In the genomic region with DNA sequence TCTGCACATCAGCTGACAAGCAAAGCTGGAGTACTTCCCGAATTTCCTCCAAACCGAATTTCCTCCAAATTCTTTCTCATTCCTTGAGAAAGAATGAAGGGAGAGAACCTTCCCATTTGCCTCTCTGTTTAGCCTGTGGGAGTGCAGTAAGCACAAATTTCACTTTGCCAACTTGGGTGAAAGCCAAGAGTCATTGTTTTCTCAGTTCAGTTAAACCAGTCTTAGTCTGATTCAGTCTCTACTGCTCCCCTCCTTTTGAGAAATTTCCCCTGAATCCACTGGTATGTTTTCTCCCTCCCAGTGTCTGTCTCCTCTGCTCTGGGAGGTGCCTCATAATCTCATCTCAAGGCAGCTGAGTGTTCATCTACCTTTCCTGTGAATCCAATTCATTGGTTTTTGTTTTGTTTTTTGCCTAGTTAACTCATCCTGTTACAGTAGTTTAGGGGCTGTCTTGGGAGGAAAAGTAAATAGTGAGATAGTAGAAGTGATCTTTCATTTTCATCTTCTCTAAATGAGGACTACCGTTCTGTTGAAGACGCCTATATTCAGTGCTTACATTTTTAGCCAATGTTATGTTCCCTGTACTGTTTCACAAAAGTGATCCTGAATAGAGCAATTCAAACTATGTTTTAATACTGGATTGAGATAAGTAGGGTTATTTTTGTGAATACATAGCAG, we compare ENCODE assay signal across 12 cellular contexts. TPM values are rescaled to one million over a fixed set of nuclear protein-coding genes. Genes with fewer than 3 reads are reported as not detected.
DNase-seq lines count a peak whose midpoint lies in the region; ATAC-seq and TF ChIP-seq lines count a peak whose summit lies in the region.
"Had no signal": no experiment of that assay in that cellular context is flagged by ENCODE, and none has a peak within 500 bp of the region (broad histone marks: within the 10 kb centered on the region; RNA-seq: fewer than 3 reads in every experiment).

No MANE protein-coding gene starts in this region.

- ATAC-seq in natural killer cell (no peak), GM21576 (IDR thresholded peaks at IDR 0.05; ENCODE audit: unreplicated experiment) (no peak), HG03442 (IDR thresholded peaks at IDR 0.05; ENCODE audit: unreplicated experiment) (no peak)
- ATAC-seq: activated CD8-positive, alpha-beta T cell treated with anti-CD3 and anti-CD28 coated beads, Interleukin-2, amount 10 ng/mL, durations not matched to agents 7 days and 5 days had no signal

- H3K9me3 Mint-ChIP-seq in nephron, result no peaks in the 10 kb centered on the region
- no peaks in the 10 kb centered on the region for H3K9me3 Mint-ChIP-seq in natural killer cell

- no peaks in the 10 kb centered on the region for H3K27me3 Mint-ChIP-seq in nephron (ENCODE audit: low read depth)
- peaks cover 0 to 42% of the 10 kb centered on the region in 2 donors for H3K27me3 Mint-ChIP-seq in natural killer cell (ENCODE audit: low read depth in 2 of 2)

- H3K36me3 Mint-ChIP-seq in nephron (ENCODE audit: low read depth) (no peaks in the 10 kb centered on the region), natural killer cell (no peaks in the 10 kb centered on the region)

- intact Hi-C loops in natural killer cell (cut with micrococcal nuclease), result no loop called here

- TF ChIP-seq CTCF in nephron (IDR thresholded peaks at IDR 0.05; ENCODE audit: unreplicated experiment in 3 of 3) (no peak), natural killer cell (IDR thresholded peaks at IDR 0.05) (no peak)

- H3K4me1 Mint-ChIP-seq in nephron (peaks cover 12% of the 10 kb centered on the region), natural killer cell (no peaks in the 10 kb centered on the region)

- peak overlapping the region; percentile 24 to 67 (median 64) for H3K27ac Mint-ChIP-seq in nephron
- no peak overlapping the region for H3K27ac Mint-ChIP-seq in natural killer cell
- H3K27ac Mint-ChIP-seq: activated CD8-positive, alpha-beta T cell treated with anti-CD3 and anti-CD28 coated beads, Interleukin-2, amount 10 ng/mL, durations not matched to agents 7 days and 5 days had no signal

- no peak overlapping the region for H3K4me3 Mint-ChIP-seq in nephron
- H3K4me3 Mint-ChIP-seq in natural killer cell, result no peak overlapping the region
- H3K4me3 Mint-ChIP-seq: activated CD8-positive, alpha-beta T cell treated with anti-CD3 and anti-CD28 coated beads, Interleukin-2, amount 10 ng/mL, durations not matched to agents 7 days and 5 days had no signal

- peak; percentile 41 for DNase-seq in Daoy (ENCODE audit: low read depth)
- peak; percentile 1 for DNase-seq in NCI-H446 treated with DMSO at 0.1 percent for 48 hours (lab: John Stamatoyannopoulos, UW)
- DNase-seq in dermis blood vessel endothelial cell, result peak; percentile 47
- DNase-seq in natural killer cell, result no peak
- DNase-seq in stimulated activated naive CD4-positive, alpha-beta T cell treated with Interleukin-2 at 50 U/mL for 16 hours (lab: John Stamatoyannopoulos, UW), result no peak
- DNase-seq: activated CD8-positive, alpha-beta T cell treated with anti-CD3 and anti-CD28 coated beads, Interleukin-2, amount 10 ng/mL, durations not matched to agents 7 days and 5 days; amniotic stem cell; mesendoderm; stimulated activated naive CD4-positive, alpha-beta T cell had no signal

RNA-seq across cellular contexts. Expression of gene SYTL5, which starts 49.0 kb away (rescaled TPM):
- total RNA-seq in Daoy (2014; rRNA removed; shearing (Covaris generic)), result 0.24 and 0.29 TPM in 2 replicates
- total RNA-seq in dermis blood vessel endothelial cell (under 0.01 TPM in 1 of 2 replicates, not detected in the other), natural killer cell (under 1 TPM in 1 of 3 donors, not detected in 2; 0.05 TPM)
- total RNA-seq: activated CD8-positive, alpha-beta T cell treated with anti-CD3 and anti-CD28 coated beads, Interleukin-2, amount 10 ng/mL, durations not matched to agents 7 days and 5 days had no signal

Comparison
In these comparisons a context has a peak if more than half of its experiments do, and no peak if none do; other contexts are left out.
1. DNase-seq: peak in Daoy (single experiment), NCI-H446 treated with DMSO at 0.1 percent for 48 hours (single experiment) and dermis blood vessel endothelial cell (single experiment); none in natural killer cell (single experiment) and stimulated activated naive CD4-positive, alpha-beta T cell treated with Interleukin-2 at 50 U/mL for 16 hours (single experiment).
2. H3K27ac Mint-ChIP-seq: peak in nephron (3 of 3); none in natural killer cell (0 of 2).